ENCODE assay signal across 1 cellular context in the genomic region with DNA sequence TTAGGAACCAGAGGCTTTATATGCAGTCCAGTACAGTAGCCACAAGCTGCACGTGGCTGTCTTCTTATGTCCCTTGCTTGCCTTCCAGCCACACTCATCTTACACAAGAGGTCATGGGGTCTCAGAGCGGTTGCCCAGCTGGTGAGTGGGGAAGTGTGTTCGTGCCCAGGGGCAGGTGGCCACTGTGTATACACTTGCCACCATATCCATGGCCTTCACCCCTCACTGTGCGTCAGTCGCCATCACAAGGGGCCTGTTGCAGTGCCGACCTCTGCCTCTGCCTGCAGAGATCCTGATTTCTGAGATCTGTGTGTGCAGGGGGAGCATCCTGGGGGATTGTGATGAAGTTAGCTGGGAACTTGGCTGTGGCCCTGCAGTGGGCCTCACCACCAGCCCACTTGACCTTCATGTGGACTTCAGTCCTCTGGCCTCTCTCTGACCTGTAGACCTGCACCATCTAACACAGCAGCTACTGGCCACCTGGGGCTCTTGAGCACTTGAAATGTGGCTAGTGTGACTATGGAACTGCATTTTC.
TF ChIP-seq lines count a peak whose summit lies in the region.

No MANE protein-coding gene starts in this region.

TF ChIP-seq in H1, 55 proteins besides CTCF, POLR2A, EP300 and RAD21 (continued from another document):
- TF ChIP-seq SP2 (IDR thresholded peaks at IDR 0.05; ENCODE audit: low read length) = no peak
- TF ChIP-seq CBX5 (IDR thresholded peaks at IDR 0.05; ENCODE audit: low read depth, low read length) = no peak
- no peak for TF ChIP-seq RBBP5 (IDR thresholded peaks at IDR 0.05; ENCODE audit: borderline replicate concordance, low read depth, low read length)
- no peak for TF ChIP-seq HDAC6 (IDR thresholded peaks at IDR 0.05; ENCODE audit: low read depth, low read length)
- no peak for TF ChIP-seq RNF2 (IDR thresholded peaks at IDR 0.05; ENCODE audit: borderline replicate concordance, low read depth, low read length, missing control alignments, poor library complexity, severe bottlenecking)
- TF ChIP-seq SRF (IDR thresholded peaks at IDR 0.05; ENCODE audit: low read depth, low read length) = no peak
